12 cellular contexts compared by ENCODE assay signal in the genomic region with DNA sequence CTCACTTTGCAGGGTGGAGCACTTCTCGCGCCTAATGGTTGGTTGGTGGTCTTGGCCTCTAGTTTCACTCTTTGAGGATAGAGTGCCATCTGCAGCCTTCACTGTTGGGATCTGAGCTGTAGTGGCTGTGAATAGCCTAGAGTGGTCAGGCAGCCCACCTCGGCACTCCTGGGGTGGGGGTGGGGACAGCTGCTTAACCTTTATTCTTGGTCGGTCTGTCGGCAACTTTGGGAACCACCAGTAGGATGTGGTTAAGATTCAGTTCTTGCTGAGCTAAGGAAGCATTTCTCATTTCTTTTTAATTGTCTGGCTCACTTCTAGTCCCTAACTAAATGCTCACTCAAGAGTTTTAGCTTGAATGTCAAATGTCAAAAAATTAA. TPM values are rescaled to one million over a fixed set of nuclear protein-coding genes. Genes with fewer than 3 reads are reported as not detected.
DNase-seq lines count a peak whose midpoint lies in the region; ATAC-seq and TF ChIP-seq lines count a peak whose summit lies in the region.
"Had no signal": no experiment of that assay in that cellular context is flagged by ENCODE, and none has a peak within 500 bp of the region (broad histone marks: within the 10 kb centered on the region; RNA-seq: fewer than 3 reads in every experiment).

No MANE protein-coding gene starts in this region.

- peaks cover 61% of the 10 kb centered on the region for H3K36me3 Mint-ChIP-seq in activated CD8-positive, alpha-beta memory T cell treated with anti-CD3 and anti-CD28 coated beads, Interleukin-2, amount 10 ng/mL, durations not matched to agents 7 days and 5 days
- peaks cover 63% of the 10 kb centered on the region for H3K36me3 Mint-ChIP-seq in activated naive CD4-positive, alpha-beta T cell treated with anti-CD3 and anti-CD28 coated beads, Interleukin-2, amount 10 ng/mL, durations not matched to agents 7 days and 5 days

- intact Hi-C loops in colonic mucosa (cut with DNase I) (no loop called here), right cardiac atrium (cut with DNase I) (no loop called here)

- H3K4me1 ChIP-seq in neutrophil (ENCODE audit: control insufficient read depth in 1 of 2, insufficient read depth in 1 of 2, low read depth in 1 of 2, low read length in 1 of 2) (peaks cover 7 to 14% of the 10 kb centered on the region in 2 experiments), colonic mucosa (no peaks in the 10 kb centered on the region), right cardiac atrium (ENCODE audit: control insufficient read depth, insufficient read depth, low read length) (no peaks in the 10 kb centered on the region)

- H3K4me3 Mint-ChIP-seq in activated CD8-positive, alpha-beta memory T cell treated with anti-CD3 and anti-CD28 coated beads, Interleukin-2, amount 10 ng/mL, durations not matched to agents 7 days and 5 days: no peak overlapping the region
- H3K4me3 Mint-ChIP-seq in activated naive CD4-positive, alpha-beta T cell treated with anti-CD3 and anti-CD28 coated beads, Interleukin-2, amount 10 ng/mL, durations not matched to agents 7 days and 5 days: no peak overlapping the region
- H3K4me3 Mint-ChIP-seq: type B pancreatic cell had no signal

- H3K27ac ChIP-seq in neutrophil (peak overlapping the region; percentile 48), colonic mucosa (no peak overlapping the region), right cardiac atrium (ENCODE audit: low read length) (no peak overlapping the region)

- H3K9ac ChIP-seq in colonic mucosa (ENCODE audit: low read depth in 2 of 2, low read length in 2 of 2): no peak overlapping the region

- DNase-seq in activated CD8-positive, alpha-beta memory T cell treated with anti-CD3 and anti-CD28 coated beads, Interleukin-2, amount 10 ng/mL, durations not matched to agents 7 days and 5 days: peak; percentile 64
- no peak for DNase-seq in activated CD8-positive, alpha-beta memory T cell treated with anti-CD3 and anti-CD28 coated beads, Interleukin-2, amount 50 U/mL, for 4 hours
- DNase-seq in Jurkat, Clone E6-1 (ENCODE audit: low read depth, low spot score): peak; percentile 80
- peak; percentile 40 for DNase-seq in activated naive CD4-positive, alpha-beta T cell treated with anti-CD3 and anti-CD28 coated beads, Interleukin-2, amount 10 ng/mL, durations not matched to agents 7 days and 5 days
- DNase-seq in colonic mucosa: no peak
- DNase-seq in SHP77 treated with DMSO at 0.1 percent for 48 hours (lab: John Stamatoyannopoulos, UW): no peak
- no peak for DNase-seq in right cardiac atrium
- DNase-seq: cortex of kidney, NCI-H187 treated with DMSO at 0.1 percent for 48 hours, SIG-M5 had no signal

- peak overlapping the region; percentile 13 for H3K4me3 ChIP-seq in Jurkat, Clone E6-1 (ENCODE audit: low read length)
- H3K4me3 ChIP-seq in neutrophil (ENCODE audit: low read depth in 1 of 2, low read length in 1 of 2) (no peak overlapping the region), colonic mucosa (no peak overlapping the region), right cardiac atrium (ENCODE audit: low read length) (no peak overlapping the region)

- H3K9me3 ChIP-seq in neutrophil (no peaks in the 10 kb centered on the region), colonic mucosa (no peaks in the 10 kb centered on the region), right cardiac atrium (ENCODE audit: control insufficient read depth, low read length) (no peaks in the 10 kb centered on the region)

- CTCF ChIA-PET in activated CD8-positive, alpha-beta memory T cell treated with anti-CD3 and anti-CD28 coated beads, Interleukin-2, amount 10 ng/mL, durations not matched to agents 7 days and 5 days (lab: Charles Lee): interaction anchor here (0.7 to 4.9 kb wide), 26 partner anchors 9 to 294 kb away, joined by 3 to 81 read pairs (median 4); a partner anchor contains a TSS
- CTCF ChIA-PET in activated naive CD4-positive, alpha-beta T cell treated with anti-CD3 and anti-CD28 coated beads, Interleukin-2, amount 10 ng/mL, durations not matched to agents 7 days and 5 days (lab: Charles Lee): interaction anchor here (0.7 to 4.9 kb wide), 22 partner anchors 10 to 431 kb away, joined by 3 to 42 read pairs (median 4); a partner anchor contains a TSS

- peak overlapping the region; percentile 85 for H3K27ac Mint-ChIP-seq in activated CD8-positive, alpha-beta memory T cell treated with anti-CD3 and anti-CD28 coated beads, Interleukin-2, amount 10 ng/mL, durations not matched to agents 7 days and 5 days
- peak overlapping the region; percentile 91 for H3K27ac Mint-ChIP-seq in activated naive CD4-positive, alpha-beta T cell treated with anti-CD3 and anti-CD28 coated beads, Interleukin-2, amount 10 ng/mL, durations not matched to agents 7 days and 5 days
- H3K27ac Mint-ChIP-seq: type B pancreatic cell had no signal

- TF ChIP-seq CTCF in neutrophil (IDR thresholded peaks at IDR 0.05) (no peak), colonic mucosa (IDR thresholded peaks at IDR 0.05) (no peak)

- peaks cover 80% of the 10 kb centered on the region for H3K36me3 ChIP-seq in neutrophil
- H3K36me3 ChIP-seq in colonic mucosa: peaks cover 29% of the 10 kb centered on the region

- no peaks in the 10 kb centered on the region for H3K9me3 Mint-ChIP-seq in activated CD8-positive, alpha-beta memory T cell treated with anti-CD3 and anti-CD28 coated beads, Interleukin-2, amount 10 ng/mL, durations not matched to agents 7 days and 5 days (ENCODE audit: low read depth)
- no peaks in the 10 kb centered on the region for H3K9me3 Mint-ChIP-seq in activated naive CD4-positive, alpha-beta T cell treated with anti-CD3 and anti-CD28 coated beads, Interleukin-2, amount 10 ng/mL, durations not matched to agents 7 days and 5 days
- H3K9me3 Mint-ChIP-seq: type B pancreatic cell had no signal

- 80% methylated on average over 5 of the region's 5 CpGs for WGBS in right cardiac atrium

- peaks cover 51% of the 10 kb centered on the region for H3K4me1 Mint-ChIP-seq in activated CD8-positive, alpha-beta memory T cell treated with anti-CD3 and anti-CD28 coated beads, Interleukin-2, amount 10 ng/mL, durations not matched to agents 7 days and 5 days
- peaks cover 42% of the 10 kb centered on the region for H3K4me1 Mint-ChIP-seq in activated naive CD4-positive, alpha-beta T cell treated with anti-CD3 and anti-CD28 coated beads, Interleukin-2, amount 10 ng/mL, durations not matched to agents 7 days and 5 days

- no peaks in the 10 kb centered on the region for H3K27me3 ChIP-seq in neutrophil
- no peaks in the 10 kb centered on the region for H3K27me3 ChIP-seq in colonic mucosa
- no peaks in the 10 kb centered on the region for H3K27me3 ChIP-seq in right cardiac atrium (ENCODE audit: control insufficient read depth, insufficient read depth)

- H3K27me3 Mint-ChIP-seq in activated CD8-positive, alpha-beta memory T cell treated with anti-CD3 and anti-CD28 coated beads, Interleukin-2, amount 10 ng/mL, durations not matched to agents 7 days and 5 days: no peaks in the 10 kb centered on the region
- peaks cover 3% of the 10 kb centered on the region for H3K27me3 Mint-ChIP-seq in activated naive CD4-positive, alpha-beta T cell treated with anti-CD3 and anti-CD28 coated beads, Interleukin-2, amount 10 ng/mL, durations not matched to agents 7 days and 5 days

- peak; percentile 41 for ATAC-seq in activated CD8-positive, alpha-beta memory T cell treated with anti-CD3 and anti-CD28 coated beads, Interleukin-2, amount 10 ng/mL, durations not matched to agents 7 days and 5 days
- ATAC-seq in right cardiac atrium: no peak

RNA-seq across cellular contexts. Expression of a gene that starts 21.1 kb away (rescaled TPM):
- 100 to 1,000 TPM; 396 to 524 TPM for total RNA-seq in activated CD8-positive, alpha-beta memory T cell treated with anti-CD3 and anti-CD28 coated beads, Interleukin-2, amount 10 ng/mL, durations not matched to agents 7 days and 5 days
- 346 TPM for polyA plus RNA-seq in Jurkat, Clone E6-1 (2012; ENCODE audit: insufficient read depth, insufficient read length)
- total RNA-seq in colonic mucosa (1,000 to 10,000 TPM in 1 of 2 donors, 100 to 1,000 TPM in 1; 868 to 1,024 TPM), right cardiac atrium (100 to 1,000 TPM; 216 to 254 (median 247) TPM)
- polyA plus RNA-seq in right cardiac atrium: 159 TPM

RNA-seq across cellular contexts. Expression of a gene that starts 55.3 kb away (rescaled TPM):
- 10 to 100 TPM; 44.2 to 50.5 TPM for total RNA-seq in activated CD8-positive, alpha-beta memory T cell treated with anti-CD3 and anti-CD28 coated beads, Interleukin-2, amount 10 ng/mL, durations not matched to agents 7 days and 5 days
- polyA plus RNA-seq in Jurkat, Clone E6-1 (2012; ENCODE audit: insufficient read depth, insufficient read length): 15.7 TPM
- 1 to 10 TPM; 3.0 to 5.0 TPM for total RNA-seq in colonic mucosa
- total RNA-seq in right cardiac atrium: 10 to 100 TPM; 11.7 to 19.0 (median 11.9) TPM
- polyA plus RNA-seq in right cardiac atrium: 7.0 TPM

Comparison
In these comparisons a context has a peak if more than half of its experiments do, and no peak if none do; other contexts are left out.
1. DNase-seq: peak in activated CD8-positive, alpha-beta memory T cell treated with anti-CD3 and anti-CD28 coated beads, Interleukin-2, amount 10 ng/mL, durations not matched to agents 7 days and 5 days (single experiment), Jurkat, Clone E6-1 (single experiment) and activated naive CD4-positive, alpha-beta T cell treated with anti-CD3 and anti-CD28 coated beads, Interleukin-2, amount 10 ng/mL, durations not matched to agents 7 days and 5 days (single experiment); none in activated CD8-positive, alpha-beta memory T cell treated with anti-CD3 and anti-CD28 coated beads, Interleukin-2, amount 50 U/mL, for 4 hours (single experiment), colonic mucosa (single experiment), SHP77 treated with DMSO at 0.1 percent for 48 hours (single experiment) and right cardiac atrium (0 of 3).